9 cellular contexts compared by ENCODE assay signal in genomic region chr20:2301164-2301622, GRCh38. TPM values are rescaled to one million over a fixed set of nuclear protein-coding genes. Genes with fewer than 3 reads are reported as not detected.
DNase-seq lines count a peak whose midpoint lies in the region; ATAC-seq and TF ChIP-seq lines count a peak whose summit lies in the region.
"Had no signal": no experiment of that assay in that cellular context is flagged by ENCODE, and none has a peak within 500 bp of the region (broad histone marks: within the 10 kb centered on the region; RNA-seq: fewer than 3 reads in every experiment).

No MANE protein-coding gene starts in this region.

- no peaks in the 10 kb centered on the region for H3K36me3 ChIP-seq in subcutaneous abdominal adipose tissue (ENCODE audit: control insufficient read depth in 5 of 5, insufficient read depth in 5 of 5, low read length in 5 of 5)

- peak overlapping the region; percentile 84 for H3K27ac ChIP-seq in subcutaneous abdominal adipose tissue (ENCODE audit: low read depth, low read length)

- TF ChIP-seq CTCF in fibroblast of villous mesenchyme (IDR thresholded peaks at IDR 0.05; ENCODE audit: insufficient read depth, low read depth, low read length) (no peak), mesothelial cell of epicardium (IDR thresholded peaks at IDR 0.05; ENCODE audit: unreplicated experiment) (no peak)

- H3K4me3 ChIP-seq in fibroblast of villous mesenchyme (ENCODE audit: low read depth, low read length) (no peak overlapping the region), subcutaneous abdominal adipose tissue (ENCODE audit: low read depth in 1 of 5, low read length in 5 of 5) (no peak overlapping the region)

- no peaks in the 10 kb centered on the region for H3K27me3 ChIP-seq in subcutaneous abdominal adipose tissue (ENCODE audit: control insufficient read depth in 5 of 5, insufficient read depth in 4 of 5, low read length in 5 of 5)

- DNase-seq in CD1c-positive myeloid dendritic cell (ENCODE audit: extremely low spot score) (peak; percentile 97), NAMALWA (ENCODE audit: low spot score) (peak; percentile 97), fibroblast of villous mesenchyme (ENCODE audit: low read depth) (peak; percentile 6), cerebellum (ENCODE audit: low spot score) (no peak), mesothelial cell of epicardium (ENCODE audit: low spot score in 2 of 2, unreplicated experiment in 2 of 2) (no peak)
- no peak for DNase-seq in activated CD4-positive, CD25-positive, alpha-beta regulatory T cell treated with anti-CD3 and anti-CD28 coated beads, Interleukin-2, amount 50 U/mL, for 72 hours

- H3K9me3 Mint-ChIP-seq in mesothelial cell of epicardium, result no peaks in the 10 kb centered on the region

- H3K36me3 Mint-ChIP-seq in mesothelial cell of epicardium, result no peaks in the 10 kb centered on the region

- no peak overlapping the region for H3K27ac Mint-ChIP-seq in mesothelial cell of epicardium

- peaks cover 10% of the 10 kb centered on the region for H3K4me1 Mint-ChIP-seq in mesothelial cell of epicardium

- peaks cover 0 to 41% (median 26%) of the 10 kb centered on the region in 5 donors for H3K4me1 ChIP-seq in subcutaneous abdominal adipose tissue (ENCODE audit: control insufficient read depth in 5 of 5, insufficient read depth in 5 of 5, low read length in 5 of 5)

- no peaks in the 10 kb centered on the region for H3K9me3 ChIP-seq in subcutaneous abdominal adipose tissue (ENCODE audit: control insufficient read depth in 5 of 5, low read length in 5 of 5)

- ATAC-seq in GM21619 (IDR thresholded peaks at IDR 0.05; ENCODE audit: unreplicated experiment), result peak; percentile 95

- H3K4me3 Mint-ChIP-seq in mesothelial cell of epicardium, result no peak overlapping the region

- peak overlapping the region in 1 of 5 donors; percentile 6 for H3K9ac ChIP-seq in subcutaneous abdominal adipose tissue (ENCODE audit: low read length in 5 of 5)

- H3K27me3 Mint-ChIP-seq in mesothelial cell of epicardium (ENCODE audit: low read depth), result peaks cover 12% of the 10 kb centered on the region

RNA-seq across cellular contexts. Expression of gene TGM3, which starts 5.4 kb away (rescaled TPM):
- not detected in 2 replicates for total RNA-seq in fibroblast of villous mesenchyme
- 0.27 TPM for total RNA-seq in cerebellum
- total RNA-seq in mesothelial cell of epicardium, result 0.11 to 0.24 TPM (median 0.13 TPM) in 3 replicates
- total RNA-seq: kidney epithelial cell had no signal

Comparison
In these comparisons a context has a peak if more than half of its experiments do, and no peak if none do; other contexts are left out.
1. DNase-seq: peak in CD1c-positive myeloid dendritic cell (single experiment), NAMALWA (single experiment) and fibroblast of villous mesenchyme (single experiment); none in cerebellum (single experiment), activated CD4-positive, CD25-positive, alpha-beta regulatory T cell treated with anti-CD3 and anti-CD28 coated beads, Interleukin-2, amount 50 U/mL, for 72 hours (single experiment) and mesothelial cell of epicardium (0 of 2).